ENCODE assay signal across 7 cellular contexts in the genomic region with DNA sequence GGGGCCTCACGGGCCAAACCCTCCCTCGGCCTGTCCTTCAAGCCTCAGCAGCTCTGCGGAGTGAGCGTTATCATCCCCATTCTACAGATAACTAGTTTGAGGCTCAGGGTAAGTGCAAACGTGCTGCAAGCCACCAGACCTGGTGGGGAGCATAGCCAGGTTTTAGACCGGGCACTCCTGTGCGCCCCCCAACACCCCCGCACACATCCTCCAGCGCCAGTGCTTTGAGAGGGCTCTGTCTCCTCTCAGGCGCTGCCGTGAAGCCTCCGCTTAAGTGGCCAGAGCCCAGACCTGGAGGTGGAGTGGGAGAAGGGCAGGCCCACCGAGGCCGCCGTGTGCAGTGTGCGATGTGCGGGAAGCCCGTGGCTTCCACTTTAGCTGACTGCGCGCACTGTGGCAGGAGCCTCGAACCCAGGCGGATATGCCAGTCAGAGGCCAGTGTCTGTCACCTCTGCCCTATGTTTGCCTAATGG. TPM values are rescaled to one million over a fixed set of nuclear protein-coding genes. Genes with fewer than 3 reads are reported as not detected.
DNase-seq lines count a peak whose midpoint lies in the region; ATAC-seq and TF ChIP-seq lines count a peak whose summit lies in the region.

No MANE protein-coding gene starts in this region.

- H3K36me3 Mint-ChIP-seq in T-helper 2 cell treated with Interferon-gamma antibody and Interleukin-4, amounts not matched to agents 5 μg/mL and 100 μg/mL, for 36 hours (ENCODE audit: low read depth) = peaks cover 76% of the 10 kb centered on the region
- H3K36me3 Mint-ChIP-seq in glutamatergic neuron (ENCODE audit: unreplicated experiment) = no peaks in the 10 kb centered on the region
- peaks cover 43% of the 10 kb centered on the region for H3K36me3 Mint-ChIP-seq in stimulated activated naive CD8-positive, alpha-beta T cell treated with anti-CD3 and anti-CD28 coated beads, Interleukin-15, Interleukin-2, amounts not matched to agents 100 ng/mL and 50 ng/mL, for 24 hours (ENCODE audit: low read depth)

- no peak overlapping the region for H2BK5ac ChIP-seq in trophoblast cell (ENCODE audit: low read depth, low read length, poor library complexity)

- no peak overlapping the region for H2AFZ ChIP-seq in trophoblast cell (ENCODE audit: insufficient read depth, low read length, poor library complexity)
- no peak overlapping the region for H2AFZ ChIP-seq in PC-9

- CTCF ChIA-PET in PC-9 (lab: Charles Lee) = no interaction called here

- no peaks in the 10 kb centered on the region for H3K9me2 ChIP-seq in PC-9 (ENCODE audit: insufficient read depth)

- H3K27ac ChIP-seq in trophoblast cell (ENCODE audit: low read depth, low read length) (no peak overlapping the region), PC-9 (no peak overlapping the region)

- H3K4me3 ChIP-seq in trophoblast cell (ENCODE audit: low read depth, low read length) = no peak overlapping the region
- H3K4me3 ChIP-seq in PC-9 = no peak overlapping the region

- peak; percentile 3 for ATAC-seq in GM21717 (IDR thresholded peaks at IDR 0.05; ENCODE audit: unreplicated experiment)
- no peak for ATAC-seq in HG02938 (IDR thresholded peaks at IDR 0.05; ENCODE audit: unreplicated experiment)

- H3K4me1 Mint-ChIP-seq in T-helper 2 cell treated with Interferon-gamma antibody and Interleukin-4, amounts not matched to agents 5 μg/mL and 100 μg/mL, for 36 hours (ENCODE audit: low read depth) = peaks cover 68% of the 10 kb centered on the region
- peaks cover 46% of the 10 kb centered on the region for H3K4me1 Mint-ChIP-seq in glutamatergic neuron (ENCODE audit: low read depth, unreplicated experiment)
- H3K4me1 Mint-ChIP-seq in stimulated activated naive CD8-positive, alpha-beta T cell treated with anti-CD3 and anti-CD28 coated beads, Interleukin-15, Interleukin-2, amounts not matched to agents 100 ng/mL and 50 ng/mL, for 24 hours (ENCODE audit: low read depth) = peaks cover 78% of the 10 kb centered on the region

- intact Hi-C loops in PC-9 (cut with micrococcal nuclease; ENCODE audit: unreplicated experiment) = loop anchor here (10.0 kb wide), 1 partner anchor 421 kb away; the partner anchor contains the start of gene TRIM41

- H3K4me1 ChIP-seq in trophoblast cell (ENCODE audit: control insufficient read depth in 1 of 2, insufficient read depth in 2 of 2, low read length in 2 of 2) = peaks cover 35 to 49% of the 10 kb centered on the region in 2 experiments
- H3K4me1 ChIP-seq in PC-9 (replicated peaks; ENCODE audit: insufficient read depth) = peaks cover 57% of the 10 kb centered on the region

- H3K27me3 Mint-ChIP-seq in T-helper 2 cell treated with Interferon-gamma antibody and Interleukin-4, amounts not matched to agents 5 μg/mL and 100 μg/mL, for 36 hours (ENCODE audit: low read depth) = no peaks in the 10 kb centered on the region
- peaks cover 6% of the 10 kb centered on the region for H3K27me3 Mint-ChIP-seq in glutamatergic neuron (ENCODE audit: unreplicated experiment)
- H3K27me3 Mint-ChIP-seq in stimulated activated naive CD8-positive, alpha-beta T cell treated with anti-CD3 and anti-CD28 coated beads, Interleukin-15, Interleukin-2, amounts not matched to agents 100 ng/mL and 50 ng/mL, for 24 hours = no peaks in the 10 kb centered on the region

- WGBS in trophoblast cell (ENCODE audit: extremely low coverage, insufficient coverage, insufficient read length) = no CpG with 5 or more reads among the region's 22 CpGs

- peaks cover 27% of the 10 kb centered on the region for H4K20me1 ChIP-seq in PC-9 (ENCODE audit: insufficient read depth)

- no peak overlapping the region for H3K4ac ChIP-seq in trophoblast cell (ENCODE audit: low read depth, low read length)

- H4K8ac ChIP-seq in trophoblast cell (ENCODE audit: low read depth, low read length) = no peak overlapping the region

- H2BK120ac ChIP-seq in trophoblast cell (ENCODE audit: insufficient read depth, low read length, poor library complexity) = no peak overlapping the region

- H3K4me3 Mint-ChIP-seq in T-helper 2 cell treated with Interferon-gamma antibody and Interleukin-4, amounts not matched to agents 5 μg/mL and 100 μg/mL, for 36 hours = peak overlapping the region; percentile 78
- H3K4me3 Mint-ChIP-seq in glutamatergic neuron (ENCODE audit: unreplicated experiment) = no peak overlapping the region
- H3K4me3 Mint-ChIP-seq in stimulated activated naive CD8-positive, alpha-beta T cell treated with anti-CD3 and anti-CD28 coated beads, Interleukin-15, Interleukin-2, amounts not matched to agents 100 ng/mL and 50 ng/mL, for 24 hours = peak overlapping the region; percentile 87

- H2BK12ac ChIP-seq in trophoblast cell (ENCODE audit: low read length) = no peak overlapping the region

- H3K36me3 ChIP-seq in trophoblast cell (ENCODE audit: control insufficient read depth in 1 of 2, insufficient read depth in 2 of 2, low read length in 2 of 2) (peaks cover 2 to 18% of the 10 kb centered on the region in 2 experiments), PC-9 (ENCODE audit: low read depth) (0 out of 2 replicates have a peak, but pooled peaks cover 3% of the 10 kb centered on the region)

- no peak overlapping the region for H3K14ac ChIP-seq in trophoblast cell (ENCODE audit: low read length)

- H3K9me3 Mint-ChIP-seq in T-helper 2 cell treated with Interferon-gamma antibody and Interleukin-4, amounts not matched to agents 5 μg/mL and 100 μg/mL, for 36 hours = no peaks in the 10 kb centered on the region
- H3K9me3 Mint-ChIP-seq in glutamatergic neuron (ENCODE audit: unreplicated experiment) = peaks cover 6% of the 10 kb centered on the region
- H3K9me3 Mint-ChIP-seq in stimulated activated naive CD8-positive, alpha-beta T cell treated with anti-CD3 and anti-CD28 coated beads, Interleukin-15, Interleukin-2, amounts not matched to agents 100 ng/mL and 50 ng/mL, for 24 hours = no peaks in the 10 kb centered on the region

- H3K9me3 ChIP-seq in trophoblast cell (ENCODE audit: insufficient read depth, low read depth, low read length) (no peaks in the 10 kb centered on the region), PC-9 (ENCODE audit: insufficient read depth, low read depth) (no peaks in the 10 kb centered on the region)

- H3K79me2 ChIP-seq in trophoblast cell (ENCODE audit: control insufficient read depth, insufficient read depth, low read length, poor library complexity) (peaks cover 12% of the 10 kb centered on the region), PC-9 (ENCODE audit: low read depth) (peaks cover 73% of the 10 kb centered on the region)

- DNase-seq in T-helper 2 cell treated with Interferon-gamma antibody and Interleukin-4, amounts not matched to agents 5 μg/mL and 100 μg/mL, for 36 hours (ENCODE audit: low spot score) = peak; percentile 25
- no peak for DNase-seq in glutamatergic neuron
- DNase-seq in trophoblast cell = no peak
- no peak for DNase-seq in PC-9

- no peak overlapping the region for H3K9ac ChIP-seq in trophoblast cell (ENCODE audit: low read length)

- peaks cover 30% of the 10 kb centered on the region; the same call in 1 of the 2 replicates for H3F3A ChIP-seq in PC-9 (ENCODE audit: insufficient read depth, low read depth)

- no peak overlapping the region for H4K12ac ChIP-seq in trophoblast cell (ENCODE audit: low read depth, low read length)

- H3K23ac ChIP-seq in trophoblast cell (ENCODE audit: low read length) = no peak overlapping the region

- H4K91ac ChIP-seq in trophoblast cell (ENCODE audit: low read depth, low read length) = no peak overlapping the region

- H3K4me2 ChIP-seq in trophoblast cell (ENCODE audit: low read length) = no peak overlapping the region
- H3K4me2 ChIP-seq in PC-9 = no peak overlapping the region

- TF ChIP-seq CTCF in glutamatergic neuron (IDR thresholded peaks at IDR 0.05; ENCODE audit: partially characterized antibody, unreplicated experiment) (no peak), PC-9 (conservative IDR thresholded peaks at IDR 0.05) (no peak)

- peak overlapping the region; percentile 99 for H3K27ac Mint-ChIP-seq in T-helper 2 cell treated with Interferon-gamma antibody and Interleukin-4, amounts not matched to agents 5 μg/mL and 100 μg/mL, for 36 hours
- peak overlapping the region; percentile 17 for H3K27ac Mint-ChIP-seq in glutamatergic neuron (ENCODE audit: unreplicated experiment)
- peak overlapping the region; percentile 96 for H3K27ac Mint-ChIP-seq in stimulated activated naive CD8-positive, alpha-beta T cell treated with anti-CD3 and anti-CD28 coated beads, Interleukin-15, Interleukin-2, amounts not matched to agents 100 ng/mL and 50 ng/mL, for 24 hours

- no peaks in the 10 kb centered on the region for H3K27me3 ChIP-seq in trophoblast cell (ENCODE audit: insufficient read depth, low read length)
- H3K27me3 ChIP-seq in PC-9 (ENCODE audit: insufficient read depth, low read depth) = no peaks in the 10 kb centered on the region

- POLR2A ChIA-PET in PC-9 (lab: Charles Lee; ENCODE audit: unreplicated experiment) = no interaction called here

- H3K79me1 ChIP-seq in trophoblast cell (ENCODE audit: low read length) = peaks cover 16% of the 10 kb centered on the region

- BruUV-seq in PC-9 (replicated peaks; lab: Mats Ljungman, UMichigan) = no TSS peak

- no peak overlapping the region for H3K18ac ChIP-seq in trophoblast cell (ENCODE audit: low read length)

- no peak overlapping the region for H2AK5ac ChIP-seq in trophoblast cell (ENCODE audit: low read length)

RNA-seq across cellular contexts. Expression of gene MGAT1, which starts 1.6 kb away (rescaled TPM):
- 45.6 TPM for total RNA-seq in glutamatergic neuron (ENCODE audit: unreplicated experiment)
- 153 and 167 TPM in 2 replicates for polyA plus RNA-seq in trophoblast cell (2013)
- 96.6 and 103 TPM in 2 replicates for total RNA-seq in PC-9 (2021)

RNA-seq across cellular contexts. Expression of gene ZFP62, which starts 56.9 kb away (rescaled TPM):
- 27.0 TPM for total RNA-seq in glutamatergic neuron (ENCODE audit: unreplicated experiment)
- 22.6 and 23.8 TPM in 2 replicates for polyA plus RNA-seq in trophoblast cell (2013)
- total RNA-seq in PC-9 (2021) = 48.6 and 57.3 TPM in 2 replicates

Comparison
In these comparisons a context has a peak if more than half of its experiments do, and no peak if none do; other contexts are left out.
1. H3K27ac Mint-ChIP-seq: peak in every context shown above with its lines; median percentile 99 in T-helper 2 cell treated with Interferon-gamma antibody and Interleukin-4, amounts not matched to agents 5 μg/mL and 100 μg/mL, for 36 hours; 96 in stimulated activated naive CD8-positive, alpha-beta T cell treated with anti-CD3 and anti-CD28 coated beads, Interleukin-15, Interleukin-2, amounts not matched to agents 100 ng/mL and 50 ng/mL, for 24 hours; 17 in glutamatergic neuron.